In the genomic region with DNA sequence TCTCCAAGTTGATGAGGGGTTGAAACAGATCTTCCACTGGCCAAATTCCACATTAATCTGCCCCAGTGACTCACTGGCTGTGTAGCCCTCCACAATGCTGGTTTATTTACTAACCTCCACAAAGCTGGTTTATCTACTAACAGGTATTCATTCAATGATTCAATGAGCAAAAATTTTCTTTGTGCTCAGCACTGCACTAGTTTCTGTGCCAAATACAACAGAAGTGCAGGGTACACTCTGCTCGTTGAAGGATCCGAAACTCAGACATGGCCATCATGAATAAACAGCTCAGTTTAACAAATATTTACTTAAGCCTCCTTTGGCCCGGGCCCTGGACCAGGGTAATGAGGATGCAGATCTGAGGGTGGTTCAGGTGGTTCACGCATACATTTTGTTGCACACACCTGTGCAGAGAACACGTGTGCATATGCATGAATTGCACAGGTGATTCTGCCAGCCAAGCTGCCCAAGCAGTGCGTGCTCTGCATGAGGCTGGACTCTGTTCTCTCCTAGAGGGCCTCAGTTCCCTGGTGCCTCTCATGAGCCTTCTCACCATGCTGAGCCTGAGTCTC, we compare ENCODE assay signal across 12 cellular contexts.
DNase-seq lines count a peak whose midpoint lies in the region; ATAC-seq, FAIRE-seq and TF ChIP-seq lines count a peak whose summit lies in the region.
"Had no signal": no experiment of that assay in that cellular context is flagged by ENCODE, and none has a peak within 500 bp of the region (broad histone marks: within the 10 kb centered on the region; RNA-seq: fewer than 3 reads in every experiment).

No MANE protein-coding gene starts in this region.

- H3K27me3 ChIP-seq in GM23248 (replicated peaks; ENCODE audit: insufficient read depth) (no peaks in the 10 kb centered on the region), endodermal cell (ENCODE audit: control insufficient read depth, insufficient read depth, low read length, poor library complexity, severe bottlenecking) (no peaks in the 10 kb centered on the region), pancreas (no peaks in the 10 kb centered on the region)

- H3K4me3 Mint-ChIP-seq in endodermal cell = no peak overlapping the region
- H3K4me3 Mint-ChIP-seq in activated naive CD8-positive, alpha-beta T cell treated with anti-CD3 and anti-CD28 coated beads for 36 hours = no peak overlapping the region
- no peak overlapping the region for H3K4me3 Mint-ChIP-seq in stimulated activated memory B cell treated with anti-CD40 and anti-IgM and Interleukin-4, amounts not matched to agents 10 μg/mL and 1 μg/mL and 100 μg/mL, for 72 hours
- H3K4me3 Mint-ChIP-seq: neural crest cell had no signal

- H3K36me3 ChIP-seq in GM23248 (ENCODE audit: low read depth) (peaks cover 31% of the 10 kb centered on the region), endodermal cell (ENCODE audit: control insufficient read depth, insufficient read depth, low read length) (peaks cover 69% of the 10 kb centered on the region), pancreas (no peaks in the 10 kb centered on the region)

- no peak for TF ChIP-seq CTCF in endodermal cell (conservative IDR thresholded peaks at IDR 0.05)
- no peak for TF ChIP-seq CTCF in pancreas (IDR thresholded peaks at IDR 0.05)

- no peaks in the 10 kb centered on the region for H4K20me1 ChIP-seq in GM23248 (ENCODE audit: insufficient read depth)

- no peaks in the 10 kb centered on the region for H3K27me3 Mint-ChIP-seq in endodermal cell (ENCODE audit: insufficient read depth)
- H3K27me3 Mint-ChIP-seq in activated naive CD8-positive, alpha-beta T cell treated with anti-CD3 and anti-CD28 coated beads for 36 hours = no peaks in the 10 kb centered on the region
- peaks cover 7% of the 10 kb centered on the region for H3K27me3 Mint-ChIP-seq in stimulated activated memory B cell treated with anti-CD40 and anti-IgM and Interleukin-4, amounts not matched to agents 10 μg/mL and 1 μg/mL and 100 μg/mL, for 72 hours

- in situ Hi-C loops in GM23248 (cut with MboI) = no loop called here

- H3K27ac ChIP-seq in GM23248 = no peak overlapping the region
- no peak overlapping the region for H3K27ac ChIP-seq in endodermal cell (ENCODE audit: low read depth, low read length)
- peak overlapping the region in 1 of 4 donors; percentile 47 for H3K27ac ChIP-seq in pancreas

- 51 to 56% methylated on average over 6 of the region's 6 CpGs for WGBS in GM23248 (ENCODE audit: low coverage in 1 of 2, low lambda C conversion rate in 2 of 2, missing lambda C conversion rate in 2 of 2), 2 experiments
- 57 to 83% methylated on average over 3 to 6 of the region's 6 CpGs for WGBS in endodermal cell (ENCODE audit: insufficient coverage in 1 of 2, insufficient read length in 1 of 2), 2 experiments
- whole genome bisulfite sequencing in pancreas, 2 donors = 20 to 24% methylated on average over 6 of the region's 6 CpGs

- no peak overlapping the region for H3K4me2 ChIP-seq in GM23248 (ENCODE audit: unreplicated experiment)

- intact Hi-C loops in pancreas (cut with DNase I) = no loop called here

- peak; percentile 40 for DNase-seq in GM23248
- DNase-seq in NCI-H69 (lab: John Stamatoyannopoulos, UW) = peak; percentile 56
- no peak for DNase-seq in endodermal cell
- DNase-seq in pancreas = peak in 4 of 6 donors; percentile 52 to 66 (median 56)
- DNase-seq in activated naive CD8-positive, alpha-beta T cell treated with anti-CD3 and anti-CD28 coated beads for 36 hours = no peak
- no peak for DNase-seq in activated effector memory CD4-positive, alpha-beta T cell treated with anti-CD3 and anti-CD28 coated beads, Interleukin-2, amount 50 U/mL, for 16 hours
- DNase-seq: hippocampal formation, NCI-H446 treated with DMSO at 0.1 percent for 48 hours had no signal

- H3K9me3 Mint-ChIP-seq in endodermal cell = no peaks in the 10 kb centered on the region
- H3K9me3 Mint-ChIP-seq in activated naive CD8-positive, alpha-beta T cell treated with anti-CD3 and anti-CD28 coated beads for 36 hours = no peaks in the 10 kb centered on the region
- no peaks in the 10 kb centered on the region for H3K9me3 Mint-ChIP-seq in stimulated activated memory B cell treated with anti-CD40 and anti-IgM and Interleukin-4, amounts not matched to agents 10 μg/mL and 1 μg/mL and 100 μg/mL, for 72 hours
- H3K9me3 Mint-ChIP-seq: neural crest cell had no signal

- peaks cover 18% of the 10 kb centered on the region for H3F3A ChIP-seq in GM23248 (ENCODE audit: insufficient read depth)

- H3K4me3 ChIP-seq in GM23248 (no peak overlapping the region), endodermal cell (ENCODE audit: low read length) (no peak overlapping the region), pancreas (no peak overlapping the region)

- FAIRE-seq in pancreas (lab: Jason Lieb, UNC) = no peak
- FAIRE-seq: G401.6 had no signal

- no peaks in the 10 kb centered on the region for H3K9me3 ChIP-seq in GM23248 (ENCODE audit: low read depth)
- H3K9me3 ChIP-seq in endodermal cell (ENCODE audit: control insufficient read depth, low read length) = no peaks in the 10 kb centered on the region
- H3K9me3 ChIP-seq in pancreas = no peaks in the 10 kb centered on the region

- no peak overlapping the region for H2AFZ ChIP-seq in GM23248

- ATAC-seq in pancreas (peak; percentile 89 to 95 (median 90)), GM18502 (IDR thresholded peaks at IDR 0.05; ENCODE audit: poor library complexity, unreplicated experiment) (no peak)
- ATAC-seq in stimulated activated memory B cell treated with anti-CD40 and anti-IgM and Interleukin-4, amounts not matched to agents 10 μg/mL and 1 μg/mL and 100 μg/mL, for 72 hours = no peak

- peaks cover 74% of the 10 kb centered on the region for H3K36me3 Mint-ChIP-seq in endodermal cell (ENCODE audit: low read depth)
- H3K36me3 Mint-ChIP-seq in activated naive CD8-positive, alpha-beta T cell treated with anti-CD3 and anti-CD28 coated beads for 36 hours = no peaks in the 10 kb centered on the region
- no peaks in the 10 kb centered on the region for H3K36me3 Mint-ChIP-seq in stimulated activated memory B cell treated with anti-CD40 and anti-IgM and Interleukin-4, amounts not matched to agents 10 μg/mL and 1 μg/mL and 100 μg/mL, for 72 hours

- H3K79me2 ChIP-seq in GM23248 (ENCODE audit: insufficient read depth) = no peaks in the 10 kb centered on the region

- H3K9me2 ChIP-seq in GM23248 (ENCODE audit: insufficient read depth) = no peaks in the 10 kb centered on the region

- H3K4me1 ChIP-seq in GM23248 (ENCODE audit: insufficient read depth) = peaks cover 16% of the 10 kb centered on the region; the same call in 1 of the 2 replicates
- H3K4me1 ChIP-seq in endodermal cell (ENCODE audit: control insufficient read depth, insufficient read depth, low read length) = no peaks in the 10 kb centered on the region
- peaks cover 0 to 15% (median 12%) of the 10 kb centered on the region in 3 donors for H3K4me1 ChIP-seq in pancreas

- H3K27ac Mint-ChIP-seq in endodermal cell = peak overlapping the region; percentile 69
- H3K27ac Mint-ChIP-seq in activated naive CD8-positive, alpha-beta T cell treated with anti-CD3 and anti-CD28 coated beads for 36 hours = no peak overlapping the region
- no peak overlapping the region for H3K27ac Mint-ChIP-seq in stimulated activated memory B cell treated with anti-CD40 and anti-IgM and Interleukin-4, amounts not matched to agents 10 μg/mL and 1 μg/mL and 100 μg/mL, for 72 hours

- no peaks in the 10 kb centered on the region for H3K4me1 Mint-ChIP-seq in endodermal cell
- H3K4me1 Mint-ChIP-seq in activated naive CD8-positive, alpha-beta T cell treated with anti-CD3 and anti-CD28 coated beads for 36 hours = no peaks in the 10 kb centered on the region
- H3K4me1 Mint-ChIP-seq in stimulated activated memory B cell treated with anti-CD40 and anti-IgM and Interleukin-4, amounts not matched to agents 10 μg/mL and 1 μg/mL and 100 μg/mL, for 72 hours = no peaks in the 10 kb centered on the region
- H3K4me1 Mint-ChIP-seq: neural crest cell had no signal

- H3K9ac ChIP-seq in GM23248 (no peak overlapping the region), endodermal cell (ENCODE audit: extremely low read depth, low read length, poor library complexity, severe bottlenecking) (no peak overlapping the region)

Comparison
In these comparisons a context has a peak if more than half of its experiments do, and no peak if none do; other contexts are left out.
1. DNase-seq: peak in GM23248 (single experiment), NCI-H69 (single experiment) and pancreas (4 of 6); none in endodermal cell (single experiment), activated naive CD8-positive, alpha-beta T cell treated with anti-CD3 and anti-CD28 coated beads for 36 hours (single experiment) and activated effector memory CD4-positive, alpha-beta T cell treated with anti-CD3 and anti-CD28 coated beads, Interleukin-2, amount 50 U/mL, for 16 hours (single experiment).
2. ATAC-seq: peak in pancreas (4 of 4); none in stimulated activated memory B cell treated with anti-CD40 and anti-IgM and Interleukin-4, amounts not matched to agents 10 μg/mL and 1 μg/mL and 100 μg/mL, for 72 hours (single experiment) and GM18502 (single experiment).